In the genomic region with DNA sequence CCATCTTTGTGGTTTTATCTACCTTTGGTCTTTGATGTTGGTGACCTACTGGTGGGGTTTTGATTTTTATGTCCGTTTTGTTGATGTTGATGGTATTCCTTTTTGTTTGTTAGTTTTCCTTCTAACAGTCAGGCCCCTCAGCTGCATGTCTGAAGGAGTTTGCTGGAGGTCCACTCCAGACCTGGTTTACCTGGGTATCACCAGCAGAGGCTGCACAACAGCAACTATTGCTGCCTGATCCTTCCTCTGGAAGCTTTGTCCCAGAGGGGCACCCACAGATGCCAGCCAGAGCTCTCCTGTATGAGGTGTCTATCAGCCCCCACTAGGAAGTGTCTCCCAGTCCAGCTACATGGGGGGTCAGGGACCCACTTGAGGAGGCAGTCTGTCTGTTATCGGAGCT, we compare ENCODE assay signal across 22 cellular contexts.
DNase-seq lines count a peak whose midpoint lies in the region; ATAC-seq and TF ChIP-seq lines count a peak whose summit lies in the region.
"Had no signal": no experiment of that assay in that cellular context is flagged by ENCODE, and none has a peak within 500 bp of the region (broad histone marks: within the 10 kb centered on the region; RNA-seq: fewer than 3 reads in every experiment).

No MANE protein-coding gene starts in this region.

- H3K9me3 ChIP-seq in BE2C = no peaks in the 10 kb centered on the region
- H3K9me3 ChIP-seq in right lobe of liver = no peaks in the 10 kb centered on the region

- no peaks in the 10 kb centered on the region for H3K27me3 ChIP-seq in BE2C
- H3K27me3 ChIP-seq in right lobe of liver = no peaks in the 10 kb centered on the region

- no peaks in the 10 kb centered on the region for H3K27me3 Mint-ChIP-seq in progenitor cell of endocrine pancreas

- DNase-seq in BE2C (no peak), NCI-H510A treated with DMSO at 0.1 percent for 48 hours (lab: John Stamatoyannopoulos, UW) (peak; percentile 42), epithelial cell of proximal tubule (ENCODE audit: low read depth) (no peak), progenitor cell of endocrine pancreas (ENCODE audit: low spot score, unreplicated experiment) (no peak), HuH-7.5 (ENCODE audit: low spot score) (no peak), right lobe of liver (no peak)
- DNase-seq: 8988T, AML-193, GDM1, GOT3, KBM-7, NCI-H1092 treated with DMSO at 0.1 percent for 48 hours, NCI-H1436 treated with DMSO at 0.1 percent for 48 hours, NCI-H1930, NCI-H2227 treated with DMSO at 0.1 percent for 48 hours, NCI-H524, NCI-H82, Right ventricle myocardium superior had no signal

- TF ChIP-seq CTCF in BE2C (IDR thresholded peaks at IDR 0.05; ENCODE audit: low read depth, low read length) (0 out of 2 replicates have a peak, but pooled peaks have one; percentile 14), epithelial cell of proximal tubule (conservative IDR thresholded peaks at IDR 0.05; ENCODE audit: low read depth, low read length) (peak; percentile 28), progenitor cell of endocrine pancreas (IDR thresholded peaks at IDR 0.05; ENCODE audit: unreplicated experiment) (peak; percentile 14), right lobe of liver (IDR thresholded peaks at IDR 0.05) (no peak)

- H3K9me3 Mint-ChIP-seq in progenitor cell of endocrine pancreas (ENCODE audit: low read depth) = peaks cover 12% of the 10 kb centered on the region

- no peak overlapping the region for H3K27ac Mint-ChIP-seq in progenitor cell of endocrine pancreas
- H3K27ac Mint-ChIP-seq: CD14-positive monocyte had no signal

- H3K4me1 ChIP-seq in BE2C (no peaks in the 10 kb centered on the region), right lobe of liver (no peaks in the 10 kb centered on the region)

- ATAC-seq in HG03378 (IDR thresholded peaks at IDR 0.05; ENCODE audit: unreplicated experiment) = no peak
- ATAC-seq in right lobe of liver = no peak
- ATAC-seq: HepG2 had no signal

- no peaks in the 10 kb centered on the region for H3K36me3 Mint-ChIP-seq in progenitor cell of endocrine pancreas (ENCODE audit: insufficient read depth)
- H3K36me3 Mint-ChIP-seq: CD14-positive monocyte had no signal

- TF ChIP-seq POLR2A in right lobe of liver (IDR thresholded peaks at IDR 0.05) = no peak

- H3K4me3 ChIP-seq in BE2C (ENCODE audit: low read depth, low read length) (no peak overlapping the region), epithelial cell of proximal tubule (ENCODE audit: low read depth, low read length) (no peak overlapping the region), right lobe of liver (no peak overlapping the region)

- WGBS in right lobe of liver (ENCODE audit: insufficient coverage, low coverage, low lambda C conversion rate, missing lambda C conversion rate) = 22% methylated on average over 1 of the region's 2 CpGs

- H3K36me3 ChIP-seq in BE2C = no peaks in the 10 kb centered on the region
- no peaks in the 10 kb centered on the region for H3K36me3 ChIP-seq in right lobe of liver

- H3K27ac ChIP-seq in right lobe of liver = no peak overlapping the region
- H3K27ac ChIP-seq: HL-60 had no signal

- no peak overlapping the region for H3K4me3 Mint-ChIP-seq in progenitor cell of endocrine pancreas (ENCODE audit: low read depth)
- H3K4me3 Mint-ChIP-seq: CD14-positive monocyte had no signal

- intact Hi-C loops in right lobe of liver (cut with DNase I) = no loop called here

- H3K4me1 Mint-ChIP-seq in progenitor cell of endocrine pancreas (ENCODE audit: low read depth) = peaks cover 7% of the 10 kb centered on the region
- H3K4me1 Mint-ChIP-seq: CD14-positive monocyte had no signal

Comparison
In these comparisons a context has a peak if more than half of its experiments do, and no peak if none do; other contexts are left out.
1. CTCF ChIP-seq: peak in BE2C (single experiment), epithelial cell of proximal tubule (single experiment) and progenitor cell of endocrine pancreas (single experiment); none in right lobe of liver (0 of 4).